Comparison of ENCODE assay signal across 1 cellular context in the genomic region with DNA sequence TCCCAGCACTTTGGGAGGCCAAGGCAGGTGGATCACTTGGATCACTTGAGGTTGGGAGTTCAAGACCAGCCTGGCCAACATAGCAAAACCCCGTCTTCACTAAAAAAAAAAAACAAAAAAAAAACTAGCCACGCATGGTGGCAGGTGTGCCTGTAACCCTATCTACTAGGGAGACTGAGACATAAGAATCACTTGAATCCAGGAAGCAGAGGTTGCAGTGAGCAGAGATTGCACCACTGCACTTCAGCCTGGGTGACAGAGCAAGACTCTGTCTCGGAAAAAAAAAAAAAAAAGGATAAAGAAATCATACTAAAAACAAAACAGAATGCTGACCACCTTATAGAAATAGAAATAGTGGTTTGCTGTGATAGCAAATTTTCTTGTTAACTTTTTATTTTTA.
TF ChIP-seq lines count a peak whose summit lies in the region.

No MANE protein-coding gene starts in this region.

TF ChIP-seq in HepG2, 621 proteins besides CTCF, POLR2A, EP300 and RAD21:
- TF ChIP-seq ZNF460 (CRISPR knock-in tag; IDR thresholded peaks at IDR 0.05; ENCODE audit: borderline replicate concordance) = 0 out of 2 replicates have a peak, but pooled peaks have one; percentile 39
